Comparison of ENCODE assay signal across 29 cellular contexts in the genomic region with DNA sequence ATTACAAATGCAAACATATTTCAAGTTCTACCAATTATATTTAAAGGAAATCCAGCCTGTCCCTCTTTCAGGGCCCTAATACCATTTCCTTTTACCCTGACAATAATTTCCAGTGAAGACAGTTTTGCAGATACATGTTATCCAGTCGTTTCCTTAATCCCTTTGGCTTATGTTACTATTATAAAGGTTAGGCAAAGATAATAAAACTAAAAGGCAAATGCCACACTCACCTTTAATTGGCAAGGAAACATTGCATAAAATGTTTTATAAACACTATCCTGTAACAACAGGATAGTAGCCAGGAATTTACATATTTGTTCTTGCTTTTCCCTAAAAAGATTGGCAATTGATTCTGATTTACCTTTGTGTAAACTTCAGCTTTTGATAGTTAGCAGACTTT.
"Had no signal": no experiment of that assay in that cellular context is flagged by ENCODE, and none has a peak within 500 bp of the region (broad histone marks: within the 10 kb centered on the region; RNA-seq: fewer than 3 reads in every experiment).

No MANE protein-coding gene starts in this region.

- H3K27ac Mint-ChIP-seq: activated CD4-positive, alpha-beta T cell treated with anti-CD3 and anti-CD28 coated beads, Interleukin-2, amount 10 ng/mL, durations not matched to agents 7 days and 5 days; activated CD8-positive, alpha-beta T cell treated with anti-CD3 and anti-CD28 coated beads for 36 hours; activated naive CD8-positive, alpha-beta T cell; activated T-helper 17 cell treated with anti-CD3 and anti-CD28 coated beads, Interleukin-2, amount 50 U/mL, for 72 hours; dendritic cell treated with granulocyte-macrophage colony-stimulating factor and Interleukin-4, amounts not matched to agents 40 ng/mL and 50 ng/mL, for 4 days; endodermal cell; WTC11 had no signal

- H3K4me3 Mint-ChIP-seq: activated CD4-positive, alpha-beta T cell treated with anti-CD3 and anti-CD28 coated beads, Interleukin-2, amount 10 ng/mL, durations not matched to agents 7 days and 5 days; activated CD8-positive, alpha-beta T cell treated with anti-CD3 and anti-CD28 coated beads for 36 hours; activated naive CD8-positive, alpha-beta T cell; activated T-cell treated with anti-CD3 and anti-CD28 coated beads, Interleukin-2, amount 50 U/mL, for 4 hours; activated T-helper 17 cell treated with anti-CD3 and anti-CD28 coated beads, Interleukin-2, amount 50 U/mL, for 72 hours; central memory CD8-positive, alpha-beta T cell; dendritic cell treated with granulocyte-macrophage colony-stimulating factor and Interleukin-4, amounts not matched to agents 40 ng/mL and 50 ng/mL, for 4 days; endodermal cell; WTC11 had no signal

- H3K9me3 ChIP-seq: esophagus muscularis mucosa, gastrocnemius medialis had no signal

- H3K27me3 Mint-ChIP-seq: activated CD4-positive, alpha-beta T cell treated with anti-CD3 and anti-CD28 coated beads, Interleukin-2, amount 10 ng/mL, durations not matched to agents 7 days and 5 days; activated CD8-positive, alpha-beta T cell treated with anti-CD3 and anti-CD28 coated beads for 36 hours; activated naive CD8-positive, alpha-beta T cell; activated T-helper 17 cell treated with anti-CD3 and anti-CD28 coated beads, Interleukin-2, amount 50 U/mL, for 72 hours; central memory CD8-positive, alpha-beta T cell; dendritic cell treated with granulocyte-macrophage colony-stimulating factor and Interleukin-4, amounts not matched to agents 40 ng/mL and 50 ng/mL, for 4 days had no signal

- H3K9me3 Mint-ChIP-seq: central memory CD8-positive, alpha-beta T cell had no signal

- ATAC-seq: activated CD8-positive, alpha-beta T cell treated with anti-CD3 and anti-CD28 coated beads for 36 hours; activated T-cell treated with anti-CD3 and anti-CD28 coated beads, Interleukin-2, amount 50 U/mL, for 4 hours; activated T-helper 17 cell treated with anti-CD3 and anti-CD28 coated beads, Interleukin-2, amount 50 U/mL, for 72 hours; foreskin keratinocyte; gastrocnemius medialis; heart right ventricle; WTC11 had no signal

- H3K27me3 ChIP-seq: brain microvascular endothelial cell, dorsolateral prefrontal cortex, esophagus muscularis mucosa, foreskin keratinocyte, gastrocnemius medialis, heart right ventricle, hepatocyte had no signal

- H3K4me1 Mint-ChIP-seq: activated CD4-positive, alpha-beta T cell treated with anti-CD3 and anti-CD28 coated beads, Interleukin-2, amount 10 ng/mL, durations not matched to agents 7 days and 5 days; central memory CD8-positive, alpha-beta T cell; endodermal cell had no signal

- H3K4me3 ChIP-seq: coronary artery, dorsolateral prefrontal cortex, esophagus muscularis mucosa, gastrocnemius medialis, heart right ventricle, hepatocyte had no signal

- H3K4me1 ChIP-seq: esophagus muscularis mucosa, foreskin keratinocyte, gastrocnemius medialis, heart right ventricle had no signal

- H3K36me3 ChIP-seq: brain microvascular endothelial cell, esophagus muscularis mucosa, gastrocnemius medialis, heart right ventricle had no signal

- H3K27ac ChIP-seq: brain microvascular endothelial cell, coronary artery, dorsolateral prefrontal cortex, esophagus muscularis mucosa, foreskin keratinocyte, gastrocnemius medialis, heart right ventricle, hepatocyte had no signal

- DNase-seq: activated CD4-positive, alpha-beta T cell treated with anti-CD3 and anti-CD28 coated beads for 1 hour; activated CD4-positive, alpha-beta T cell treated with anti-CD3 and anti-CD28 coated beads for 4 hours; activated CD4-positive, alpha-beta T cell treated with anti-CD3 and anti-CD28 coated beads, Interleukin-2, amount 10 ng/mL, durations not matched to agents 7 days and 5 days; activated CD4-positive, alpha-beta T cell treated with anti-CD3 and anti-CD28 coated beads, Interleukin-2, amount 50 U/mL, for 4 hours; activated CD8-positive, alpha-beta memory T cell treated with anti-CD3 and anti-CD28 coated beads for 24 hours; activated CD8-positive, alpha-beta T cell treated with anti-CD3 and anti-CD28 coated beads for 36 hours; activated effector memory CD4-positive, alpha-beta T cell treated with Interleukin-2 at 50 U/mL for 16 hours; activated gamma-delta T cell treated with Interleukin-2 at 50 U/mL for 16 hours; activated naive CD4-positive, alpha-beta T cell treated with anti-CD3 and anti-CD28 coated beads, Interleukin-2, amount 50 U/mL, for 16 hours; activated naive CD4-positive, alpha-beta T cell treated with Interleukin-2 at 50 U/mL for 16 hours; activated T-cell treated with anti-CD3 and anti-CD28 coated beads, Interleukin-2, amount 50 U/mL, for 4 hours; amniotic stem cell; anterior cingulate cortex; brain microvascular endothelial cell; dorsolateral prefrontal cortex; effector memory CD4-positive, alpha-beta T cell; endodermal cell; foreskin keratinocyte; gastrocnemius medialis; heart right ventricle; T-helper 2 cell had no signal
